21 cellular contexts compared by ENCODE assay signal in the genomic region with DNA sequence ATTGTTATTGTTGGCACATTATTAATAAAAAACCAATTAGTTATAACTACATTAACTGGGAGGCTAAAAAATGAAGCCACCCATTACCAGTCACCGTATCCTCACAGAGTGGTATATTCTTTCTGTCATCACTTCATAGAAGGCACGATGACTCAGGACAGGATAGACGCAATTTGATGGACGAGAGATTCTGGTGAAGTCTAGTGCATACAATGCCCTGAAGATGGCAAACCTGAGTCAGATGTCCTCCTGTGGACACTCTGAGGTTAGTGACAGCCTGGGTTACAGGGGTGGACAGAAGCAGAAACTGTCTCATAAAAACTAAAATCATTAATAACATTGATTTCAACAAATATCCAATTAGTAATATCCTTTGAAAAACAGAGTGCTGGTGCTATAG.
DNase-seq lines count a peak whose midpoint lies in the region; ATAC-seq and TF ChIP-seq lines count a peak whose summit lies in the region.
"Had no signal": no experiment of that assay in that cellular context is flagged by ENCODE, and none has a peak within 500 bp of the region (broad histone marks: within the 10 kb centered on the region; RNA-seq: fewer than 3 reads in every experiment).

No MANE protein-coding gene starts in this region.

- H3K36me3 ChIP-seq in esophagus muscularis mucosa, result no peaks in the 10 kb centered on the region
- H3K36me3 ChIP-seq: BLaER1 had no signal

- H3K4me1 ChIP-seq in esophagus muscularis mucosa, result peaks cover 0 to 3% (median 0%) of the 10 kb centered on the region in 4 donors
- H3K4me1 ChIP-seq: BLaER1, parathyroid adenoma, testis had no signal

- TF ChIP-seq CTCF in esophagus muscularis mucosa (IDR thresholded peaks at IDR 0.05), result no peak

- H3K36me3 Mint-ChIP-seq in central memory CD8-positive, alpha-beta T cell (ENCODE audit: insufficient read depth), result no peaks in the 10 kb centered on the region
- no peaks in the 10 kb centered on the region for H3K36me3 Mint-ChIP-seq in activated T-cell treated with anti-CD3 and anti-CD28 coated beads, Interleukin-2, amount 50 U/mL, for 72 hours (ENCODE audit: insufficient read depth in 2 of 2)
- H3K36me3 Mint-ChIP-seq: WTC11 had no signal

- peaks cover 14% of the 10 kb centered on the region for H3K4me1 Mint-ChIP-seq in central memory CD8-positive, alpha-beta T cell
- H3K4me1 Mint-ChIP-seq in activated T-cell treated with anti-CD3 and anti-CD28 coated beads, Interleukin-2, amount 50 U/mL, for 72 hours (ENCODE audit: low read depth), result peaks cover 8% of the 10 kb centered on the region
- H3K4me1 Mint-ChIP-seq: WTC11 had no signal

- no peaks in the 10 kb centered on the region for H3K27me3 ChIP-seq in esophagus muscularis mucosa
- H3K27me3 ChIP-seq: BLaER1, testis had no signal

- TF ChIP-seq POLR2A in esophagus muscularis mucosa (IDR thresholded peaks at IDR 0.05; ENCODE audit: low read depth), result no peak

- H3K9me3 Mint-ChIP-seq in central memory CD8-positive, alpha-beta T cell, result no peaks in the 10 kb centered on the region
- H3K9me3 Mint-ChIP-seq in activated T-cell treated with anti-CD3 and anti-CD28 coated beads, Interleukin-2, amount 50 U/mL, for 72 hours, result peaks cover 0 to 1% of the 10 kb centered on the region in 2 donors

- H3K4me3 Mint-ChIP-seq in central memory CD8-positive, alpha-beta T cell, result no peak overlapping the region
- no peak overlapping the region for H3K4me3 Mint-ChIP-seq in activated T-cell treated with anti-CD3 and anti-CD28 coated beads, Interleukin-2, amount 50 U/mL, for 72 hours
- H3K4me3 Mint-ChIP-seq: nephron, WTC11 had no signal

- H3K4me3 ChIP-seq in esophagus muscularis mucosa, result no peak overlapping the region
- H3K4me3 ChIP-seq: BLaER1, testis had no signal

- 89% methylated on average over 4 of the region's 4 CpGs for WGBS in esophagus muscularis mucosa

- no peaks in the 10 kb centered on the region for H3K9me3 ChIP-seq in esophagus muscularis mucosa
- H3K9me3 ChIP-seq: BLaER1, testis had no signal

- H3K27ac ChIP-seq in esophagus muscularis mucosa (replicated peaks in 1 of 4), result no peak overlapping the region
- H3K27ac ChIP-seq: BLaER1, parathyroid adenoma, testis had no signal

- no peak for ATAC-seq in central memory CD8-positive, alpha-beta T cell (replicated peaks; ENCODE audit: extremely low read depth, poor library complexity, severe bottlenecking)
- no peak for ATAC-seq in activated T-cell treated with anti-CD3 and anti-CD28 coated beads, Interleukin-2, amount 50 U/mL, for 72 hours (replicated peaks in 1 of 2)
- ATAC-seq: sciatic nerve, WTC11 had no signal

- H3K27ac Mint-ChIP-seq in central memory CD8-positive, alpha-beta T cell (ENCODE audit: low read depth), result peak overlapping the region; percentile 59
- no peak overlapping the region for H3K27ac Mint-ChIP-seq in activated T-cell treated with anti-CD3 and anti-CD28 coated beads, Interleukin-2, amount 50 U/mL, for 72 hours
- H3K27ac Mint-ChIP-seq: nephron, WTC11 had no signal

- intact Hi-C loops in posterior cingulate gyrus (cut with DNase I), result no loop called here
- intact Hi-C loops in esophagus muscularis mucosa (cut with DNase I), result no loop called here

- no peak for TF ChIP-seq EP300 in esophagus muscularis mucosa (IDR thresholded peaks at IDR 0.05)

- H3K27me3 Mint-ChIP-seq in central memory CD8-positive, alpha-beta T cell, result no peaks in the 10 kb centered on the region
- H3K27me3 Mint-ChIP-seq in activated T-cell treated with anti-CD3 and anti-CD28 coated beads, Interleukin-2, amount 50 U/mL, for 72 hours (ENCODE audit: low read depth), result no peaks in the 10 kb centered on the region

- DNase-seq in NCI-H82 (lab: John Stamatoyannopoulos, UW) (peak; percentile 17), NCI-H82 treated with DMSO at 0.1 percent for 48 hours (lab: John Stamatoyannopoulos, UW; ENCODE audit: unreplicated experiment) (no peak), NCI-H69 (lab: John Stamatoyannopoulos, UW) (peak; percentile 4), myocyte (ENCODE audit: low read depth) (peak; percentile 43), posterior cingulate gyrus (no peak), esophagus muscularis mucosa (ENCODE audit: extremely low spot score) (no peak)
- no peak for DNase-seq in central memory CD8-positive, alpha-beta T cell (ENCODE audit: low spot score in 2 of 2)
- no peak for DNase-seq in activated T-cell treated with anti-CD3 and anti-CD28 coated beads, Interleukin-2, amount 50 U/mL, for 72 hours
- DNase-seq: activated CD4-positive, alpha-beta T cell treated with anti-CD3 and anti-CD28 coated beads, Interleukin-2, amount 50 U/mL, for 4 hours; activated gamma-delta T cell treated with Interleukin-2 at 50 U/mL for 16 hours; NCI-H1092; NCI-H2081 treated with DMSO at 0.1 percent for 48 hours; NCI-H510A; SIG-M5; T-helper 1 cell; testis had no signal

Comparison
In these comparisons a context has a peak if more than half of its experiments do, and no peak if none do; other contexts are left out.
1. DNase-seq: peak in NCI-H82 (single experiment), NCI-H69 (single experiment) and myocyte (single experiment); none in NCI-H82 treated with DMSO at 0.1 percent for 48 hours (single experiment), central memory CD8-positive, alpha-beta T cell (0 of 2), activated T-cell treated with anti-CD3 and anti-CD28 coated beads, Interleukin-2, amount 50 U/mL, for 72 hours (0 of 2), posterior cingulate gyrus (0 of 10) and esophagus muscularis mucosa (single experiment).